ENCODE assay signal across 1 cellular context in genomic region chr20:62824476-62825287, GRCh38.
TF ChIP-seq lines count a peak whose summit lies in the region.

No MANE protein-coding gene starts in this region.

TF ChIP-seq in SK-N-SH treated with all-trans-retinoic acid at 6 μM for 48 hours, 23 proteins besides CTCF, POLR2A, EP300 and RAD21 (continued from another document):
- TF ChIP-seq BACH2 (CRISPR knock-in tag; IDR thresholded peaks at IDR 0.05; ENCODE audit: borderline replicate concordance): no peak
- no peak for TF ChIP-seq PPARA (CRISPR knock-in tag; IDR thresholded peaks at IDR 0.05; ENCODE audit: borderline replicate concordance)
